24 cellular contexts compared by ENCODE assay signal in the genomic region with DNA sequence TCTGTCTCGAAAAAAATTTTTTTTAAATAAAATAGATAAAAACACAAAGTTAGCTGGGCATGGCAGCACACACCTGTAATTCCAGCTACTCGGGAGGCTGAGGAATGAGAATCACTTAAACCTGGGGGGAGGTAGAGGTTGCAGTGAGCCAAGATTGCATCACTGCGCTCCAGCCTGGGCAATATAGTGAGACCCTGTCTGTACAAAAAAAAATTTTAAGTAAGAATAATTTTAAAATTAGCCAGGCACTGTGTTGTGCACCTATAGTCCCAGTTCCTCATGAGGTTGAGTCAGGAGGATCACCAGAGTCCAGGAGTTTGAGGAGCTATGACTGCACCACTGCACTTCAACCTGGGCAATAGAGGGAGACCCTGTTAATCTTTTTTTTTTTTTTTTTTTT. TPM values are rescaled to one million over a fixed set of nuclear protein-coding genes. Genes with fewer than 3 reads are reported as not detected.
DNase-seq lines count a peak whose midpoint lies in the region; ATAC-seq, FAIRE-seq and TF ChIP-seq lines count a peak whose summit lies in the region.
"Had no signal": no experiment of that assay in that cellular context is flagged by ENCODE, and none has a peak within 500 bp of the region (broad histone marks: within the 10 kb centered on the region; RNA-seq: fewer than 3 reads in every experiment).

No MANE protein-coding gene starts in this region.

- no peak overlapping the region for H2BK15ac ChIP-seq in H1 (ENCODE audit: low read length)

- no peak for DNase-seq in OCI-LY7 (ENCODE audit: low spot score)
- DNase-seq in H1 (ENCODE audit: low read depth in 1 of 2, low spot score in 2 of 2), result no peak
- no peak for DNase-seq in upper lobe of right lung
- DNase-seq in activated CD4-positive, alpha-beta T cell treated with anti-CD3 and anti-CD28 coated beads for 1 hour, result no peak
- no peak for DNase-seq in H4 (ENCODE audit: low spot score)
- no peak for DNase-seq in HK-2 (ENCODE audit: unreplicated experiment)
- DNase-seq: 8988T; ACHN; AML-193; BE2C; Calu3; CD4-positive, alpha-beta memory T cell; COR-L47; DMS53; DMS79 treated with DMSO at 0.1 percent for 48 hours; GF-D8; H7; HCEC 1CT had no signal

- H2AFZ ChIP-seq in OCI-LY7 (ENCODE audit: low read length), result no peak overlapping the region
- H2AFZ ChIP-seq in H1 (ENCODE audit: low read length), result no peak overlapping the region
- H2AFZ ChIP-seq: GM23338 had no signal

- no peak for TF ChIP-seq CTCF in HEK293 (tag by site-specific recombination; IDR thresholded peaks at IDR 0.05)
- TF ChIP-seq CTCF in OCI-LY7 (conservative IDR thresholded peaks at IDR 0.05; ENCODE audit: low read length), result no peak
- no peak for TF ChIP-seq CTCF in H1 (IDR thresholded peaks at IDR 0.05; ENCODE audit: control extremely low read depth in 1 of 3, insufficient read depth in 1 of 3, low read depth in 1 of 3, low read length in 3 of 3)
- no peak for TF ChIP-seq CTCF in upper lobe of right lung (IDR thresholded peaks at IDR 0.05)

- no peak overlapping the region for H3K4ac ChIP-seq in H1 (replicated peaks; ENCODE audit: insufficient read length, low read depth, low read length)

- no TSS peak for BruUV-seq in OCI-LY7 (replicated peaks; lab: Mats Ljungman, UMichigan)

- no peak for ATAC-seq in upper lobe of right lung
- ATAC-seq: GM23338 had no signal

- no peak overlapping the region for H2AK5ac ChIP-seq in H1 (ENCODE audit: low read depth, low read length)

- H4K20me1 ChIP-seq in OCI-LY7 (ENCODE audit: insufficient read depth, low read length) (peaks cover 4% of the 10 kb centered on the region), H1 (replicated peaks in 1 of 2; ENCODE audit: control insufficient read depth in 1 of 2, insufficient read depth in 2 of 2, low read length in 2 of 2) (no peaks in the 10 kb centered on the region)

- no peak overlapping the region for H3K14ac ChIP-seq in H1 (ENCODE audit: insufficient read length)

- no peak overlapping the region for H3K9ac ChIP-seq in H1 (replicated peaks in 1 of 4; ENCODE audit: extremely low read depth in 1 of 4, low read depth in 3 of 4, low read length in 3 of 4)
- H3K9ac ChIP-seq: BLaER1 treated with 17β-estradiol and CSF1 and Interleukin-3, amounts not matched to agents 10 nM and 100 nM had no signal

- no peak overlapping the region for H4K8ac ChIP-seq in H1 (ENCODE audit: extremely low read depth, insufficient read depth, low read length)

- H3K27ac ChIP-seq in HEK293 (ENCODE audit: extremely low read depth, low read depth, low read length) (no peak overlapping the region), OCI-LY7 (ENCODE audit: low read depth, low read length, poor library complexity, severe bottlenecking) (peak overlapping the region; percentile 94), H1 (ENCODE audit: low read depth, low read length) (no peak overlapping the region), upper lobe of right lung (no peak overlapping the region)
- H3K27ac ChIP-seq: A549; BLaER1 treated with 17β-estradiol and CSF1 and Interleukin-3, amounts not matched to agents 10 nM and 100 nM had no signal

- FAIRE-seq in H1 (lab: Jason Lieb, UNC), result no peak
- FAIRE-seq: A549, GM12891, GM18507 had no signal

- H4K5ac ChIP-seq in H1 (ENCODE audit: insufficient read length, low read depth, low read length), result no peak overlapping the region

- no peak for TF ChIP-seq RAD21 in H1 (IDR thresholded peaks at IDR 0.05 in 1 of 2, conservative IDR thresholded peaks at IDR 0.05 in 1 of 2; ENCODE audit: low read depth in 2 of 2, low read length in 2 of 2)

- H3K9me3 ChIP-seq in HEK293 (ENCODE audit: control insufficient read depth, insufficient read depth, low read depth, low read length) (no peaks in the 10 kb centered on the region), OCI-LY7 (ENCODE audit: low read length) (no peaks in the 10 kb centered on the region), H1 (ENCODE audit: insufficient read depth in 2 of 2, low read depth in 1 of 2, low read length in 1 of 2) (no peaks in the 10 kb centered on the region), upper lobe of right lung (no peaks in the 10 kb centered on the region)
- H3K9me3 ChIP-seq: A549; BE2C; BLaER1 treated with 17β-estradiol and CSF1 and Interleukin-3, amounts not matched to agents 10 nM and 100 nM had no signal

- 0 out of 2 replicates have a peak, but pooled peaks cover 7% of the 10 kb centered on the region for H3K4me1 ChIP-seq in HEK293 (ENCODE audit: control insufficient read depth, insufficient read depth, low read length)
- H3K4me1 ChIP-seq in OCI-LY7 (ENCODE audit: insufficient read depth, low read length, poor library complexity, severe bottlenecking), result peaks cover 99% of the 10 kb centered on the region
- H3K4me1 ChIP-seq in H1 (replicated peaks in 1 of 4; ENCODE audit: control insufficient read depth in 3 of 4, insufficient read depth in 4 of 4, low read length in 3 of 4), result peaks cover 0 to 4% (median 2%) of the 10 kb centered on the region in 4 experiments; a peak in 3 of 7 replicates
- peaks cover 23% of the 10 kb centered on the region for H3K4me1 ChIP-seq in upper lobe of right lung
- H3K4me1 ChIP-seq: BE2C had no signal

- no peaks in the 10 kb centered on the region; the same call in 1 of the 2 replicates for H3K23me2 ChIP-seq in H1 (ENCODE audit: low read depth, low read length)

- no peak overlapping the region for H3K18ac ChIP-seq in H1 (ENCODE audit: extremely low read depth, low read length)

- H3K27me3 ChIP-seq in H1 (replicated peaks in 1 of 4; ENCODE audit: control insufficient read depth in 3 of 4, extremely low read depth in 1 of 4, insufficient read depth in 3 of 4, low read length in 3 of 4), result no peaks in the 10 kb centered on the region
- H3K27me3 ChIP-seq in upper lobe of right lung, result no peaks in the 10 kb centered on the region
- H3K27me3 ChIP-seq: BE2C; BLaER1 treated with 17β-estradiol and CSF1 and Interleukin-3, amounts not matched to agents 10 nM and 100 nM had no signal

- H2BK12ac ChIP-seq in H1 (ENCODE audit: low read depth, low read length), result no peak overlapping the region

- intact Hi-C loops in OCI-LY7 (cut with micrococcal nuclease; ENCODE audit: unreplicated experiment), result no loop called here
- intact Hi-C loops in upper lobe of right lung (cut with DNase I), result no loop called here

- H3K4me2 ChIP-seq in OCI-LY7 (ENCODE audit: low read length) (peak overlapping the region; percentile 97), H1 (ENCODE audit: insufficient read depth in 1 of 2, low read depth in 2 of 2, low read length in 2 of 2) (no peak overlapping the region)
- H3K4me2 ChIP-seq: A549; BLaER1 treated with 17β-estradiol and CSF1 and Interleukin-3, amounts not matched to agents 10 nM and 100 nM; GM23338 had no signal

- WGBS in H1 (ENCODE audit: extremely low coverage in 1 of 2, insufficient coverage in 1 of 2, insufficient read length in 1 of 2, insufficient replicate concordance in 2 of 2, low coverage in 1 of 2, low lambda C conversion rate in 2 of 2, missing lambda C conversion rate in 1 of 2), 2 experiments, result 88% methylated on average over 3 of the region's 3 CpGs; no CpG with 5 or more reads in 1 of the 2 experiments

- TF ChIP-seq EP300 in H1 (IDR thresholded peaks at IDR 0.05; ENCODE audit: borderline replicate concordance in 1 of 2, low read depth in 2 of 2, low read length in 2 of 2), result no peak

- H2BK5ac ChIP-seq in H1 (ENCODE audit: low read depth, low read length), result no peak overlapping the region

- H3K9me2 ChIP-seq in OCI-LY7 (ENCODE audit: insufficient read depth, low read length), result no peaks in the 10 kb centered on the region

- no peaks in the 10 kb centered on the region for H3K79me1 ChIP-seq in H1 (ENCODE audit: low read depth, low read length)

- H3K23ac ChIP-seq in H1 (ENCODE audit: insufficient read length), result no peak overlapping the region

- POLR2A ChIA-PET in HEK293 (lab: Yijun Ruan, JAX) (no interaction called here), OCI-LY7 (lab: Charles Lee) (interaction anchor here (0.6 to 3.1 kb wide), 9 partner anchors 10 to 195 kb away, joined by 3 to 26 read pairs (median 4); no protein-coding TSS in a partner anchor), H1 (lab: Charles Lee; ENCODE audit: partially characterized antibody) (interaction anchor here (0.9 kb wide), 1 partner anchor 14 kb away, joined by 3 read pairs; no protein-coding TSS in a partner anchor)

- no peak overlapping the region for H4K91ac ChIP-seq in H1 (replicated peaks; ENCODE audit: insufficient read length, low read length)

- H3K36me3 ChIP-seq in HEK293 (ENCODE audit: control insufficient read depth in 2 of 2, insufficient read depth in 1 of 2, low read length in 2 of 2), result peaks cover 40 to 42% of the 10 kb centered on the region in 2 experiments
- peaks cover 85% of the 10 kb centered on the region for H3K36me3 ChIP-seq in OCI-LY7 (ENCODE audit: insufficient read depth, low read length)
- peaks cover 0 to 5% (median 2%) of the 10 kb centered on the region in 4 experiments; a peak in 3 of 8 replicates for H3K36me3 ChIP-seq in H1 (ENCODE audit: control insufficient read depth in 2 of 4, insufficient read depth in 4 of 4, low read length in 3 of 4)
- H3K36me3 ChIP-seq in upper lobe of right lung, result peaks cover 76% of the 10 kb centered on the region

- CTCF ChIA-PET in HEK293 (lab: Yijun Ruan, JAX) (no interaction called here), OCI-LY7 (lab: Charles Lee; ENCODE audit: unreplicated experiment) (interaction anchor here (0.7 kb wide), 1 partner anchor 44 kb away, joined by 3 read pairs; no protein-coding TSS in a partner anchor), H1 (lab: Charles Lee; ENCODE audit: partially characterized antibody) (interaction anchor here (1.3 kb wide), 1 partner anchor 12 kb away, joined by 3 read pairs; no protein-coding TSS in a partner anchor)

- H2BK120ac ChIP-seq in H1 (replicated peaks; ENCODE audit: low read depth, low read length), result no peak overlapping the region

- no peak overlapping the region for H3K56ac ChIP-seq in H1 (replicated peaks; ENCODE audit: insufficient read length, low read depth, low read length)

- H3K4me3 ChIP-seq in HEK293 (ENCODE audit: low read depth, low read length) (no peak overlapping the region), OCI-LY7 (ENCODE audit: low read depth, low read length, poor library complexity, severe bottlenecking) (no peak overlapping the region), H1 (ENCODE audit: extremely low read depth in 1 of 4, insufficient read depth in 2 of 4, low read depth in 3 of 4, low read length in 4 of 4) (no peak overlapping the region), upper lobe of right lung (no peak overlapping the region)
- H3K4me3 ChIP-seq: A549; BLaER1 treated with 17β-estradiol and CSF1 and Interleukin-3, amounts not matched to agents 10 nM and 100 nM; GM23338 had no signal

- TF ChIP-seq POLR2A in H1 (IDR thresholded peaks at IDR 0.05; ENCODE audit: control extremely low read depth in 1 of 2, low read depth in 2 of 2, low read length in 2 of 2), result no peak

- H3K79me2 ChIP-seq in OCI-LY7 (ENCODE audit: insufficient read depth, low read depth, low read length) (peaks cover 95% of the 10 kb centered on the region), H1 (ENCODE audit: control insufficient read depth in 1 of 2, insufficient read depth in 2 of 2, low read length in 2 of 2) (peaks cover 0 to 15% of the 10 kb centered on the region in 2 experiments; a peak in 2 of 4 replicates)

- H2BK20ac ChIP-seq in H1 (ENCODE audit: low read length), result no peak overlapping the region

RNA-seq across cellular contexts. Expression of gene GPCPD1, which starts 9.8 kb away (rescaled TPM):
- total RNA-seq in OCI-LY7 (2014; rRNA removed; shearing (Covaris generic)), result 36.6 and 50.8 TPM in 2 replicates
- total RNA-seq in OCI-LY7 (2022), result 90.7 and 101 TPM in 2 replicates
- 6.3 and 6.8 TPM in 2 replicates for total RNA-seq in H1 (2021; fragmentation: NEBNext Ultra II Directional; extraction: Animal tissue kit (Norgen Biotek cat#: 25700))
- polyA plus RNA-seq in H1 (2011; rRNA removed), result 2.8 and 4.5 TPM in 2 replicates
- 3.7 TPM for polyA plus RNA-seq in H1 (2011; cell fraction: cytosol; rRNA removed)
- polyA plus RNA-seq in H1 (2011; cell fraction: nucleus; rRNA removed), result 4.1 TPM
- 3.2 to 6.9 TPM (median 4.7 TPM) in 4 replicates for polyA plus RNA-seq in H1 (2012, experiment 1 of 2)
- polyA plus RNA-seq in H1 (2012, experiment 2 of 2), result 0.30 TPM
- 3.3 TPM for polyA plus RNA-seq in H1 (2013, experiment 1 of 2)
- 2.8 TPM for polyA plus RNA-seq in H1 (2013, experiment 2 of 2)
- polyA minus RNA-seq in H1 (2011; rRNA and poly(A)+ RNA removed), result 5.8 and 8.0 TPM in 2 replicates
- 4.9 TPM for polyA minus RNA-seq in H1 (2011; cell fraction: cytosol; rRNA and poly(A)+ RNA removed)
- 7.2 TPM for polyA minus RNA-seq in H1 (2011; cell fraction: nucleus; rRNA and poly(A)+ RNA removed)
- total RNA-seq in upper lobe of right lung, result 104 TPM
- 1.4 and 4.5 TPM in 2 replicates for total RNA-seq in H4 (2014; rRNA removed; shearing (Covaris generic))
